In the genomic region with DNA sequence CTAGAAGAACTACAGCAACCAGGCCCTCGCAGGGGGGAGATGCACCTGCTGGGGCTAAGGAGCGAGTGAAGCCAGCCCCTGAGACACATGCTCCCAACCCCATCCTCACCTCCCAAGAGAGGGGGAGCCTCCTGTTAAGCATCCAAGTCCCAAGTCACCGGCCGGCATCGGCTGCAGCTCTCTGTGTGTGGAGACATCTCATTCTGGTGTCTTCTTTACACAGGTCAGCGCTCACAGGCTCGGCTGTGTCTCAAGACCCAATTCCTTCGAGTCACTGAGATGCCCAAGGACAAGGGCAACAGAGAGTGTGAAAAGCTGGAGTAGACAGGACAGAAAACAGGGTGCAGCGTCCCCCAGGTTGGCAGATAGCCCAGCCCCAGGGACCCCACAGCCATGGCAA, we compare ENCODE assay signal across 23 cellular contexts. TPM values are rescaled to one million over a fixed set of nuclear protein-coding genes. Genes with fewer than 3 reads are reported as not detected.
DNase-seq lines count a peak whose midpoint lies in the region; ATAC-seq, FAIRE-seq and TF ChIP-seq lines count a peak whose summit lies in the region.
"Had no signal": no experiment of that assay in that cellular context is flagged by ENCODE, and none has a peak within 500 bp of the region (broad histone marks: within the 10 kb centered on the region; RNA-seq: fewer than 3 reads in every experiment).

No MANE protein-coding gene starts in this region.

- no peak overlapping the region for H2AFZ ChIP-seq in MM.1S (ENCODE audit: low read length)

- H3K36me3 ChIP-seq in BLaER1 = no peaks in the 10 kb centered on the region
- no peaks in the 10 kb centered on the region for H3K36me3 ChIP-seq in small intestine (ENCODE audit: control insufficient read depth in 2 of 2, insufficient read depth in 2 of 2, low read length in 2 of 2)
- no peaks in the 10 kb centered on the region for H3K36me3 ChIP-seq in MM.1S (replicated peaks; ENCODE audit: insufficient read depth, low read length)
- H3K36me3 ChIP-seq: BE2C, breast epithelium, left ventricle myocardium inferior, tibial nerve had no signal

- H3K4me3 Mint-ChIP-seq in activated CD4-positive, alpha-beta T cell treated with anti-CD3 and anti-CD28 coated beads, Interleukin-2, amount 10 ng/mL, durations not matched to agents 24 days and 14 days = no peak overlapping the region
- peak overlapping the region; percentile 73 for H3K4me3 Mint-ChIP-seq in central memory CD8-positive, alpha-beta T cell
- H3K4me3 Mint-ChIP-seq: H9 had no signal

- intact Hi-C loops in activated CD4-positive, alpha-beta T cell treated with anti-CD3 and anti-CD28 coated beads, Interleukin-2, amount 10 ng/mL, durations not matched to agents 24 days and 14 days (cut with micrococcal nuclease) = no loop called here

- H3F3A ChIP-seq in MM.1S (ENCODE audit: insufficient read depth, low read length) = no peaks in the 10 kb centered on the region

- peak overlapping the region; percentile 32 for H3K27ac Mint-ChIP-seq in activated CD4-positive, alpha-beta T cell treated with anti-CD3 and anti-CD28 coated beads, Interleukin-2, amount 10 ng/mL, durations not matched to agents 24 days and 14 days
- H3K27ac Mint-ChIP-seq in central memory CD8-positive, alpha-beta T cell (ENCODE audit: low read depth) = peak overlapping the region; percentile 93
- H3K27ac Mint-ChIP-seq: H9 had no signal

- H3K4me2 ChIP-seq in BLaER1 (peak overlapping the region; percentile 80), MM.1S (ENCODE audit: low read depth, low read length) (no peak overlapping the region)
- H3K4me2 ChIP-seq: smooth muscle cell had no signal

- no peak for DNase-seq in activated CD4-positive, alpha-beta T cell treated with anti-CD3 and anti-CD28 coated beads, Interleukin-2, amount 10 ng/mL, durations not matched to agents 24 days and 14 days
- no peak for DNase-seq in activated CD4-positive, alpha-beta T cell treated with anti-CD3 and anti-CD28 coated beads, Interleukin-2, amount 50 U/mL, for 1 hour
- no peak for DNase-seq in RWPE1 (ENCODE audit: low spot score)
- no peak for DNase-seq in central memory CD8-positive, alpha-beta T cell (ENCODE audit: low spot score in 2 of 2)
- no peak for DNase-seq in small intestine
- DNase-seq in MM.1S = no peak
- DNase-seq: activated effector memory CD4-positive, alpha-beta T cell treated with anti-CD3 and anti-CD28 coated beads, Interleukin-2, amount 50 U/mL, for 16 hours; amniotic stem cell; BE2C; DND-41; H9; left ventricle myocardium inferior; NCI-H1436 treated with DMSO at 0.1 percent for 48 hours; NCI-H345; NCI-H748 treated with DMSO at 0.1 percent for 48 hours; stimulated activated CD4-positive, alpha-beta T cell treated with anti-CD3 and anti-CD28 coated beads, Interleukin-1b, Interleukin-23, amount 100 ng/mL, for 48 hours had no signal

- H3K9ac ChIP-seq in BLaER1 (peak overlapping the region; percentile 27; the same call in 1 of the 2 replicates), MM.1S (ENCODE audit: low read length) (no peak overlapping the region)

- WGBS in small intestine, 3 donors = 89 to 96% (median 91%) methylated on average over 9 of the region's 9 CpGs

- POLR2A ChIA-PET in RWPE1 (lab: Yijun Ruan, JAX; ENCODE audit: low non-redundant PET) = no interaction called here

- no peak for FAIRE-seq in small intestine (lab: Jason Lieb, UNC)
- FAIRE-seq: GM19239 had no signal

- H3K36me3 Mint-ChIP-seq in activated CD4-positive, alpha-beta T cell treated with anti-CD3 and anti-CD28 coated beads, Interleukin-2, amount 10 ng/mL, durations not matched to agents 24 days and 14 days (ENCODE audit: low read depth) = no peaks in the 10 kb centered on the region
- H3K36me3 Mint-ChIP-seq in central memory CD8-positive, alpha-beta T cell (ENCODE audit: insufficient read depth) = peaks cover 6% of the 10 kb centered on the region

- H3K4me1 ChIP-seq in BLaER1 = peaks cover 98% of the 10 kb centered on the region
- peaks cover 0 to 3% of the 10 kb centered on the region in 2 donors for H3K4me1 ChIP-seq in small intestine (ENCODE audit: control insufficient read depth in 2 of 2, insufficient read depth in 1 of 2, low read depth in 1 of 2, low read length in 1 of 2)
- H3K4me1 ChIP-seq in MM.1S (ENCODE audit: low read length) = peaks cover 6% of the 10 kb centered on the region
- H3K4me1 ChIP-seq: breast epithelium had no signal

- CTCF ChIA-PET in RWPE1 (lab: Yijun Ruan, JAX) = interaction anchor here (0.6 to 0.8 kb wide), 2 partner anchors 69 to 71 kb away, joined by 3 read pairs; no protein-coding TSS in a partner anchor

- no peaks in the 10 kb centered on the region for H3K9me2 ChIP-seq in MM.1S (replicated peaks; ENCODE audit: insufficient read depth, low read length)

- no peaks in the 10 kb centered on the region for H3K27me3 Mint-ChIP-seq in activated CD4-positive, alpha-beta T cell treated with anti-CD3 and anti-CD28 coated beads, Interleukin-2, amount 10 ng/mL, durations not matched to agents 24 days and 14 days
- no peaks in the 10 kb centered on the region for H3K27me3 Mint-ChIP-seq in central memory CD8-positive, alpha-beta T cell

- no peaks in the 10 kb centered on the region for H3K79me2 ChIP-seq in MM.1S (ENCODE audit: low read length)

- H3K4me1 Mint-ChIP-seq in activated CD4-positive, alpha-beta T cell treated with anti-CD3 and anti-CD28 coated beads, Interleukin-2, amount 10 ng/mL, durations not matched to agents 24 days and 14 days = peaks cover 28% of the 10 kb centered on the region
- H3K4me1 Mint-ChIP-seq in central memory CD8-positive, alpha-beta T cell = peaks cover 27% of the 10 kb centered on the region

- H3K4me3 ChIP-seq in BLaER1 = no peak overlapping the region
- no peak overlapping the region for H3K4me3 ChIP-seq in small intestine (ENCODE audit: low read depth in 1 of 2, low read length in 2 of 2)
- H3K4me3 ChIP-seq in MM.1S (ENCODE audit: low read length) = no peak overlapping the region
- H3K4me3 ChIP-seq: breast epithelium, left ventricle myocardium inferior, smooth muscle cell, tibial nerve had no signal

- no peaks in the 10 kb centered on the region for H3K27me3 ChIP-seq in BLaER1
- H3K27me3 ChIP-seq in small intestine (ENCODE audit: control insufficient read depth in 2 of 2, insufficient read depth in 2 of 2, low read length in 2 of 2) = no peaks in the 10 kb centered on the region
- H3K27me3 ChIP-seq in MM.1S (replicated peaks; ENCODE audit: insufficient read depth, low read length) = peaks cover 83% of the 10 kb centered on the region
- H3K27me3 ChIP-seq: BE2C had no signal

- TF ChIP-seq CTCF in RWPE1 (conservative IDR thresholded peaks at IDR 0.05; ENCODE audit: low read depth) (no peak), MM.1S (IDR thresholded peaks at IDR 0.05; ENCODE audit: low read length) (no peak)

- H4K20me1 ChIP-seq in BLaER1 (no peaks in the 10 kb centered on the region), MM.1S (ENCODE audit: insufficient read depth, low read length) (no peaks in the 10 kb centered on the region)

- peak overlapping the region; percentile 71 for H3K27ac ChIP-seq in BLaER1
- H3K27ac ChIP-seq in RWPE1 = peak overlapping the region; percentile 99
- no peak overlapping the region for H3K27ac ChIP-seq in small intestine (ENCODE audit: low read depth in 1 of 2, low read length in 1 of 2)
- no peak overlapping the region for H3K27ac ChIP-seq in MM.1S (ENCODE audit: low read length)
- H3K27ac ChIP-seq: breast epithelium, left ventricle myocardium inferior, tibial nerve had no signal

- peaks cover 5% of the 10 kb centered on the region for H3K9me3 Mint-ChIP-seq in activated CD4-positive, alpha-beta T cell treated with anti-CD3 and anti-CD28 coated beads, Interleukin-2, amount 10 ng/mL, durations not matched to agents 24 days and 14 days
- no peaks in the 10 kb centered on the region for H3K9me3 Mint-ChIP-seq in central memory CD8-positive, alpha-beta T cell
- H3K9me3 Mint-ChIP-seq: H9 had no signal

- H3K9me3 ChIP-seq in BLaER1 (no peaks in the 10 kb centered on the region), small intestine (ENCODE audit: control insufficient read depth, low read depth) (no peaks in the 10 kb centered on the region), MM.1S (replicated peaks; ENCODE audit: insufficient read depth, low read length) (no peaks in the 10 kb centered on the region)
- H3K9me3 ChIP-seq: BE2C, breast epithelium, left ventricle myocardium inferior, tibial nerve had no signal

- no peak for ATAC-seq in central memory CD8-positive, alpha-beta T cell (replicated peaks; ENCODE audit: extremely low read depth, poor library complexity, severe bottlenecking)
- ATAC-seq in GM21529 (IDR thresholded peaks at IDR 0.05; ENCODE audit: unreplicated experiment) = no peak

RNA-seq across cellular contexts. Expression of a gene that starts 21.1 kb away (rescaled TPM):
- 19.4 and 19.6 TPM in 2 replicates for total RNA-seq in activated CD4-positive, alpha-beta T cell treated with anti-CD3 and anti-CD28 coated beads, Interleukin-2, amount 10 ng/mL, durations not matched to agents 24 days and 14 days
- 10 to 100 TPM; 13.2 to 17.0 (median 13.5) TPM for polyA plus RNA-seq in small intestine

RNA-seq across cellular contexts. Expression of a gene that starts 29.4 kb away (rescaled TPM):
- 49.1 and 54.6 TPM in 2 replicates for total RNA-seq in activated CD4-positive, alpha-beta T cell treated with anti-CD3 and anti-CD28 coated beads, Interleukin-2, amount 10 ng/mL, durations not matched to agents 24 days and 14 days
- polyA plus RNA-seq in small intestine = 10 to 100 TPM; 46.6 to 88.3 (median 85.9) TPM

RNA-seq across cellular contexts. Expression of a gene that starts 41.6 kb away (rescaled TPM):
- total RNA-seq in activated CD4-positive, alpha-beta T cell treated with anti-CD3 and anti-CD28 coated beads, Interleukin-2, amount 10 ng/mL, durations not matched to agents 24 days and 14 days = 0.47 TPM in 1 of 2 replicates, not detected in the other
- 10 to 100 TPM in 1 of 3 donors, 1 to 10 TPM in 2; 5.1 to 12.7 (median 6.7) TPM for polyA plus RNA-seq in small intestine
- total RNA-seq: osteoblast had no signal

Comparison
In these comparisons a context has a peak if more than half of its experiments do, and no peak if none do; other contexts are left out.
1. H3K27ac ChIP-seq: peak in BLaER1 (single experiment) and RWPE1 (single experiment); none in small intestine (0 of 2) and MM.1S (single experiment).